Comparison of ENCODE assay signal across 24 cellular contexts in the genomic region with DNA sequence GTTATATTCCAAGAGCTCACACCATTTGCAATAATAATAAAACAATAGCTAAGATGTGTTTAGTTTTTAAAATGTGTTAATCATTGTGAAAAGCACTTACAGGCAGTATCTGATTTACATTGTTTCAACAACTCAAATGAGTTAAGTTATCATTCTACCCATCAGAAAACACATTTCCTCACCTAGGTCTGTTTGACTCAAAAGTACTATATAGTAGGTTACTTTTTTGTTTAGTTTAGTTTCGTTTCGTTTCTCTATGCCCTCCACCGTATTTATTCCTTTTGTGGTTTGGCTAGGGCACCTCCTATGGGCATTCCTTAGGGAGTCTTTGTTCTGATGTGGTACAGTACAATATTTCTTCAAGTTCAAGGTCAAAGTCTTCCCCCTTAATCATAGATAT.
"Had no signal": no experiment of that assay in that cellular context is flagged by ENCODE, and none has a peak within 500 bp of the region (broad histone marks: within the 10 kb centered on the region; RNA-seq: fewer than 3 reads in every experiment).

No MANE protein-coding gene starts in this region.

- H3K4me3 ChIP-seq: ascending aorta, breast epithelium, cardiac muscle cell, coronary artery, dorsolateral prefrontal cortex, esophagus muscularis mucosa, gastroesophageal sphincter, heart right ventricle, hepatocyte had no signal

- H3K27me3 Mint-ChIP-seq: activated CD8-positive, alpha-beta T cell treated with anti-CD3 and anti-CD28 coated beads for 36 hours; activated naive CD4-positive, alpha-beta T cell treated with anti-CD3 and anti-CD28 coated beads, Interleukin-2, amount 10 ng/mL, durations not matched to agents 7 days and 5 days; activated naive CD8-positive, alpha-beta T cell treated with anti-CD3 and anti-CD28 coated beads, Interleukin-2, amount 10 ng/mL, durations not matched to agents 7 days and 5 days; dendritic cell treated with granulocyte-macrophage colony-stimulating factor and Interleukin-4, amounts not matched to agents 40 ng/mL and 50 ng/mL, for 4 days; effector memory CD8-positive, alpha-beta T cell had no signal

- ATAC-seq: effector memory CD8-positive, alpha-beta T cell; gastroesophageal sphincter had no signal

- H3K27me3 ChIP-seq: ascending aorta, cardiac muscle cell, dorsolateral prefrontal cortex, foreskin keratinocyte, hepatocyte had no signal

- DNase-seq: activated gamma-delta T cell; activated naive CD4-positive, alpha-beta T cell; activated naive CD8-positive, alpha-beta T cell treated with anti-CD3 and anti-CD28 coated beads, Interleukin-2, amount 10 ng/mL, durations not matched to agents 7 days and 5 days had no signal

- H3K9me3 Mint-ChIP-seq: activated CD8-positive, alpha-beta T cell treated with anti-CD3 and anti-CD28 coated beads for 36 hours; activated naive CD4-positive, alpha-beta T cell treated with anti-CD3 and anti-CD28 coated beads, Interleukin-2, amount 50 U/mL, for 72 hours; activated T-cell treated with anti-CD3 and anti-CD28 coated beads, Interleukin-2, amount 50 U/mL, for 4 hours; activated T-helper 2 cell treated with anti-CD3 and anti-CD28 coated beads, Interferon-gamma antibody, Interleukin-2, Interleukin-4, amounts not matched to agents 10 μg/mL and 5 μg/mL and 100 μg/mL, durations not matched to agents 14 hours and 24 hours and 36 hours; brain; dendritic cell treated with granulocyte-macrophage colony-stimulating factor and Interleukin-4, amounts not matched to agents 40 ng/mL and 50 ng/mL, for 4 days; effector memory CD8-positive, alpha-beta T cell had no signal

- H3K4me2 ChIP-seq: hepatocyte had no signal

- H3K4me1 ChIP-seq: ascending aorta, breast epithelium, esophagus muscularis mucosa, foreskin keratinocyte had no signal

- H3K36me3 ChIP-seq: ascending aorta, breast epithelium, cardiac muscle cell, gastroesophageal sphincter, heart right ventricle had no signal

- H3K9me3 ChIP-seq: ascending aorta, breast epithelium, esophagus muscularis mucosa, gastroesophageal sphincter, heart right ventricle had no signal

- FAIRE-seq: TTC549 had no signal

- H3K27ac Mint-ChIP-seq: activated naive CD4-positive, alpha-beta T cell treated with anti-CD3 and anti-CD28 coated beads, Interleukin-2, amount 10 ng/mL, durations not matched to agents 7 days and 5 days; activated naive CD4-positive, alpha-beta T cell treated with anti-CD3 and anti-CD28 coated beads, Interleukin-2, amount 50 U/mL, for 72 hours; activated T-helper 2 cell treated with anti-CD3 and anti-CD28 coated beads, Interferon-gamma antibody, Interleukin-2, Interleukin-4, amounts not matched to agents 10 μg/mL and 5 μg/mL and 100 μg/mL, durations not matched to agents 14 hours and 24 hours and 36 hours; dendritic cell treated with granulocyte-macrophage colony-stimulating factor and Interleukin-4, amounts not matched to agents 40 ng/mL and 50 ng/mL, for 4 days; WTC11 had no signal

- H3K27ac ChIP-seq: ascending aorta, breast epithelium, cardiac muscle cell, coronary artery, dorsolateral prefrontal cortex, esophagus muscularis mucosa, foreskin keratinocyte, gastroesophageal sphincter, heart right ventricle, hepatocyte, VCaP had no signal

- H3K4me3 Mint-ChIP-seq: activated CD8-positive, alpha-beta T cell treated with anti-CD3 and anti-CD28 coated beads for 36 hours; activated naive CD4-positive, alpha-beta T cell treated with anti-CD3 and anti-CD28 coated beads, Interleukin-2, amount 10 ng/mL, durations not matched to agents 7 days and 5 days; activated naive CD8-positive, alpha-beta T cell treated with anti-CD3 and anti-CD28 coated beads, Interleukin-2, amount 10 ng/mL, durations not matched to agents 7 days and 5 days; activated T-cell treated with anti-CD3 and anti-CD28 coated beads, Interleukin-2, amount 50 U/mL, for 4 hours; brain; dendritic cell treated with granulocyte-macrophage colony-stimulating factor and Interleukin-4, amounts not matched to agents 40 ng/mL and 50 ng/mL, for 4 days; WTC11 had no signal
